Comparison of ENCODE assay signal across 8 cellular contexts in the genomic region with DNA sequence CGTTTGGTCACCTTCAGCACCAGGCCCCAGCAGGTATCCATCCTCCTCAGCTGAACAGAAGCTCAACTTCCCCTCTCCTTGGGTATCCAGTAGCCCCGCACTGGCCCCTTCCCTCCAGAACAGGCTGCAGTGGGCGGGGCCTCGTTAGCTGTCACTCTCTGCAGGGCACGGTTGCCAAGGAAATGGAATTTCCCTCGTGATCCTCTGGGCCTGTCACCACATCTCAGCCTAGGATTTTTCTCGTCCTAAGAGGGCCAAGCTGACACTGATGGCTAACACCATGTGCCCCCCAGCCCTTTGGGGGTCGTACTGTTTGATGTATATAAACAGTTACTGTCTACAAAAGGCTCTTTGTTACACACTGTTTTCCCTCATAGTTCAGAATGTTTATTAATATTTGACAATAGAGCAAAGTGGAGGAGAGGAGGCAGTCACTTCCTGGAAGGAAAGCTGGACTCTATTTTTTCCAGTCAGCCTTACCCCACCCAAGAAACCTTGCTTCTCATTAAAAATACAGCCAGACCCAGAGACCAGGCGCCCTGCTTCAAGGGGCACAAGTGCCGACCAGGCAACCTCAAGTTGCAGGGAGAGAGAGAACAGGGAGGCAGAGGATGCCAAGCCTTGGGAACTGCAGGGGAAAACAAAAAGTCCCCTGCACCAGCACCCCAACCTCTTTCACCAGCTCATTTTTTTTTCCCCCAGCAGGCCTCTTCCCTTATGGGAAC. TPM values are rescaled to one million over a fixed set of nuclear protein-coding genes. Genes with fewer than 3 reads are reported as not detected.
DNase-seq lines count a peak whose midpoint lies in the region; ATAC-seq, FAIRE-seq and TF ChIP-seq lines count a peak whose summit lies in the region.

No MANE protein-coding gene starts in this region.

- no peaks in the 10 kb centered on the region for H3K9me3 Mint-ChIP-seq in activated T-helper 17 cell treated with anti-CD3 and anti-CD28 coated beads, Interleukin-2, amount 50 U/mL, for 72 hours
- H3K9me3 Mint-ChIP-seq in stimulated activated memory B cell treated with anti-CD40 and anti-IgM and Interleukin-4, amounts not matched to agents 10 μg/mL and 1 μg/mL and 100 μg/mL, for 72 hours = no peaks in the 10 kb centered on the region

- peak; percentile 59 for ATAC-seq in activated T-helper 17 cell treated with anti-CD3 and anti-CD28 coated beads, Interleukin-2, amount 50 U/mL, for 72 hours (replicated peaks)
- ATAC-seq in stimulated activated memory B cell treated with anti-CD40 and anti-IgM and Interleukin-4, amounts not matched to agents 10 μg/mL and 1 μg/mL and 100 μg/mL, for 72 hours = peak; percentile 35
- no peak for ATAC-seq in HG03196 (IDR thresholded peaks at IDR 0.05; ENCODE audit: unreplicated experiment)
- ATAC-seq in GM19467 (IDR thresholded peaks at IDR 0.05; ENCODE audit: unreplicated experiment) = no peak

- DNase-seq in GM12891 (ENCODE audit: insufficient read length, low spot score) (no peak), HEK293T (ENCODE audit: extremely low spot score) (peak; percentile 44), hypothalamus (lab: John Stamatoyannopoulos, UW) (peak; percentile 26 to 93 (median 78)), prostate gland (ENCODE audit: low spot score) (no peak)

- peaks cover 4% of the 10 kb centered on the region for H3K27me3 Mint-ChIP-seq in activated T-helper 17 cell treated with anti-CD3 and anti-CD28 coated beads, Interleukin-2, amount 50 U/mL, for 72 hours
- no peaks in the 10 kb centered on the region for H3K27me3 Mint-ChIP-seq in stimulated activated memory B cell treated with anti-CD40 and anti-IgM and Interleukin-4, amounts not matched to agents 10 μg/mL and 1 μg/mL and 100 μg/mL, for 72 hours

- H3K36me3 Mint-ChIP-seq in activated T-helper 17 cell treated with anti-CD3 and anti-CD28 coated beads, Interleukin-2, amount 50 U/mL, for 72 hours (ENCODE audit: low read depth) = no peaks in the 10 kb centered on the region
- H3K36me3 Mint-ChIP-seq in stimulated activated memory B cell treated with anti-CD40 and anti-IgM and Interleukin-4, amounts not matched to agents 10 μg/mL and 1 μg/mL and 100 μg/mL, for 72 hours = no peaks in the 10 kb centered on the region

- no peaks in the 10 kb centered on the region for H3K27me3 ChIP-seq in prostate gland (replicated peaks; ENCODE audit: insufficient read depth)

- intact Hi-C loops in prostate gland (cut with DNase I) = no loop called here

- H3K36me3 ChIP-seq in prostate gland = no peaks in the 10 kb centered on the region

- peak; percentile 71 for FAIRE-seq in GM12891 (lab: Jason Lieb, UNC)

- POLR2A ChIA-PET in HEK293T (lab: Yijun Ruan, JAX) = no interaction called here

- TF ChIP-seq CTCF in prostate gland (IDR thresholded peaks at IDR 0.05) = no peak

- H3K9me3 ChIP-seq in prostate gland = no peaks in the 10 kb centered on the region

- H3K27ac ChIP-seq in prostate gland = no peak overlapping the region

- TF ChIP-seq POLR2A in GM12891 (IDR thresholded peaks at IDR 0.05; ENCODE audit: low read depth, low read length) (no peak), prostate gland (IDR thresholded peaks at IDR 0.05) (no peak)

- CTCF ChIA-PET in HEK293T (lab: Yijun Ruan, JAX) = interaction anchor here (0.6 to 2.0 kb wide), 4 partner anchors 10 to 22 kb away, joined by 3 to 5 read pairs (median 4); no protein-coding TSS in a partner anchor

- WGBS in prostate gland = 15% methylated on average over 10 of the region's 10 CpGs

- H3K4me3 ChIP-seq in prostate gland = no peak overlapping the region

- no peaks in the 10 kb centered on the region for H3K4me1 ChIP-seq in prostate gland (replicated peaks)

- no peak overlapping the region for H3K27ac Mint-ChIP-seq in activated T-helper 17 cell treated with anti-CD3 and anti-CD28 coated beads, Interleukin-2, amount 50 U/mL, for 72 hours
- no peak overlapping the region for H3K27ac Mint-ChIP-seq in stimulated activated memory B cell treated with anti-CD40 and anti-IgM and Interleukin-4, amounts not matched to agents 10 μg/mL and 1 μg/mL and 100 μg/mL, for 72 hours

- H3K4me3 Mint-ChIP-seq in activated T-helper 17 cell treated with anti-CD3 and anti-CD28 coated beads, Interleukin-2, amount 50 U/mL, for 72 hours = no peak overlapping the region
- H3K4me3 Mint-ChIP-seq in stimulated activated memory B cell treated with anti-CD40 and anti-IgM and Interleukin-4, amounts not matched to agents 10 μg/mL and 1 μg/mL and 100 μg/mL, for 72 hours = no peak overlapping the region

- no peaks in the 10 kb centered on the region for H3K4me1 Mint-ChIP-seq in activated T-helper 17 cell treated with anti-CD3 and anti-CD28 coated beads, Interleukin-2, amount 50 U/mL, for 72 hours
- H3K4me1 Mint-ChIP-seq in stimulated activated memory B cell treated with anti-CD40 and anti-IgM and Interleukin-4, amounts not matched to agents 10 μg/mL and 1 μg/mL and 100 μg/mL, for 72 hours = no peaks in the 10 kb centered on the region

TF ChIP-seq in GM12891, 5 proteins besides CTCF, POLR2A, EP300 and RAD21:
- no peak for TF ChIP-seq SPI1 (IDR thresholded peaks at IDR 0.05; ENCODE audit: low read depth, low read length)
- TF ChIP-seq POU2F2 (IDR thresholded peaks at IDR 0.05; ENCODE audit: low read depth, low read length) = no peak
- TF ChIP-seq PAX5 (IDR thresholded peaks at IDR 0.05; ENCODE audit: insufficient read depth, low read length, severe bottlenecking) = no peak
- TF ChIP-seq POLR2AphosphoS5 (IDR thresholded peaks at IDR 0.05; ENCODE audit: low read depth, low read length) = no peak
- TF ChIP-seq TAF1 (IDR thresholded peaks at IDR 0.05; ENCODE audit: low read depth, low read length) = no peak

TF ChIP-seq in HEK293T, 16 proteins besides CTCF, POLR2A, EP300 and RAD21:
- no peak for TF ChIP-seq L3MBTL2 (conservative IDR thresholded peaks at IDR 0.05)
- TF ChIP-seq ZNF384 (IDR thresholded peaks at IDR 0.05) = no peak
- TF ChIP-seq, protein P1, sequence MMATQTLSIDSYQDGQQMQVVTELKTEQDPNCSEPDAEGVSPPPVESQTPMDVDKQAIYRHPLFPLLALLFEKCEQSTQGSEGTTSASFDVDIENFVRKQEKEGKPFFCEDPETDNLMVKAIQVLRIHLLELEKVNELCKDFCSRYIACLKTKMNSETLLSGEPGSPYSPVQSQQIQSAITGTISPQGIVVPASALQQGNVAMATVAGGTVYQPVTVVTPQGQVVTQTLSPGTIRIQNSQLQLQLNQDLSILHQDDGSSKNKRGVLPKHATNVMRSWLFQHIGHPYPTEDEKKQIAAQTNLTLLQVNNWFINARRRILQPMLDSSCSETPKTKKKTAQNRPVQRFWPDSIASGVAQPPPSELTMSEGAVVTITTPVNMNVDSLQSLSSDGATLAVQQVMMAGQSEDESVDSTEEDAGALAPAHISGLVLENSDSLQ (IDR thresholded peaks at IDR 0.05) = peak; percentile 89
- no peak for TF ChIP-seq FOXM1 (IDR thresholded peaks at IDR 0.05; ENCODE audit: borderline replicate concordance)

RNA-seq across cellular contexts. Expression of gene FEZ1, which starts 44.5 kb away (rescaled TPM):
- 5.9 TPM for polyA plus RNA-seq in GM12891 (2012; ENCODE audit: low read depth, missing spikeins)
- total RNA-seq in activated T-helper 17 cell treated with anti-CD3 and anti-CD28 coated beads, Interleukin-2, amount 50 U/mL, for 72 hours = 1 to 10 TPM; 2.4 to 3.3 TPM
- total RNA-seq in prostate gland = 10 to 100 TPM in 1 of 2 donors, 1 to 10 TPM in 1; 7.8 to 33.9 TPM

Comparison
In these comparisons a context has a peak if more than half of its experiments do, and no peak if none do; other contexts are left out.
1. DNase-seq: peak in HEK293T (single experiment) and hypothalamus (51 of 51); none in GM12891 (single experiment) and prostate gland (single experiment).
2. ATAC-seq: peak in activated T-helper 17 cell treated with anti-CD3 and anti-CD28 coated beads, Interleukin-2, amount 50 U/mL, for 72 hours (single experiment) and stimulated activated memory B cell treated with anti-CD40 and anti-IgM and Interleukin-4, amounts not matched to agents 10 μg/mL and 1 μg/mL and 100 μg/mL, for 72 hours (single experiment); none in HG03196 (single experiment) and GM19467 (single experiment).